Comparison of ENCODE assay signal across 8 cellular contexts in genomic region chr12:6370994-6371754, GRCh38. TPM values are rescaled to one million over a fixed set of nuclear protein-coding genes. Genes with fewer than 3 reads are reported as not detected.
DNase-seq lines count a peak whose midpoint lies in the region; ATAC-seq, FAIRE-seq and TF ChIP-seq lines count a peak whose summit lies in the region.

No MANE protein-coding gene starts in this region.

- no peaks in the 10 kb centered on the region for H3K9me3 ChIP-seq in HepG2 (ENCODE audit: low read length)

- H3K27me3 ChIP-seq in HepG2 (ENCODE audit: control insufficient read depth in 1 of 2, insufficient read depth in 2 of 2, low read length in 2 of 2) = peaks cover 0 to 21% of the 10 kb centered on the region in 2 experiments; a peak in 3 of 5 replicates

- no peaks in the 10 kb centered on the region for H4K20me1 ChIP-seq in HepG2 (ENCODE audit: insufficient read depth, low read length)

- POLR2A ChIA-PET in HepG2 (lab: Yijun Ruan, JAX) = interaction anchor here (1.2 to 7.5 kb wide), 19 partner anchors 8 to 241 kb away, joined by 3 to 278 read pairs (median 8); partner anchors contain the start of genes GAPDH, LTBR, PLEKHG6 and TAPBPL
- POLR2A ChIA-PET in GM10248 (lab: Yijun Ruan, JAX) = no interaction called here

- H3K4me2 ChIP-seq in HepG2 (ENCODE audit: low read depth, low read length) = peak overlapping the region; percentile 98

- TF ChIP-seq EP300 in HepG2 (IDR thresholded peaks at IDR 0.05; ENCODE audit: low read depth in 2 of 2, low read length in 2 of 2) (peak in 1 of 2 experiments; percentile 71; a peak in 2 of 4 replicates), HepG2 (CRISPR knock-in tag; IDR thresholded peaks at IDR 0.05; ENCODE audit: borderline replicate concordance) (peak; percentile 12; the same call in 1 of the 2 replicates)

- CTCF ChIA-PET in HepG2 (lab: Yijun Ruan, JAX; ENCODE audit: low intra/inter-chr PET ratio, low total read pairs) = interaction anchor here (1.2 to 1.8 kb wide), 2 partner anchors 36 to 48 kb away, joined by 3 to 4 read pairs; no protein-coding TSS in a partner anchor
- CTCF ChIA-PET in GM10248 (lab: Yijun Ruan, JAX) = interaction anchor here (0.8 to 1.0 kb wide), 2 partner anchors 11 to 32 kb away, joined by 3 read pairs; no protein-coding TSS in a partner anchor

- H3K4me1 ChIP-seq in HepG2 (ENCODE audit: insufficient read depth, low read length) = peaks cover 85% of the 10 kb centered on the region

- H3K36me3 ChIP-seq in HepG2 (replicated peaks in 1 of 2; ENCODE audit: control insufficient read depth in 1 of 2, insufficient read depth in 2 of 2, low read length in 2 of 2) = no peaks in the 10 kb centered on the region

- no peak for TF ChIP-seq RAD21 in HepG2 (CRISPR knock-in tag; IDR thresholded peaks at IDR 0.05)

- intact Hi-C loops in HepG2 (cut with micrococcal nuclease; ENCODE audit: unreplicated experiment) = no loop called here

- 5% methylated on average over 10 of the region's 15 CpGs for WGBS in HepG2 (ENCODE audit: low lambda C conversion rate)

- no peaks in the 10 kb centered on the region for H3K79me2 ChIP-seq in HepG2 (ENCODE audit: insufficient read depth, low read length)

- ATAC-seq in HepG2 = peak; percentile 86

- no TSS peak for BruUV-seq in HepG2 (replicated peaks; lab: Mats Ljungman, UMichigan)

- peak; percentile 96 for FAIRE-seq in HepG2 (lab: Jason Lieb, UNC)

- TF ChIP-seq CTCF in HepG2 (CRISPR knock-in tag; IDR thresholded peaks at IDR 0.05) = peak; percentile 51
- TF ChIP-seq CTCF in GM10248 (IDR thresholded peaks at IDR 0.05; ENCODE audit: control extremely low read depth, extremely low read depth, low read depth, missing control alignments) = no peak

- peak; percentile 72 to 85 for TF ChIP-seq POLR2A in HepG2 (IDR thresholded peaks at IDR 0.05; ENCODE audit: insufficient read depth in 1 of 2, low read depth in 2 of 2, low read length in 2 of 2)

- H2AFZ ChIP-seq in HepG2 (ENCODE audit: low read length) = no peak overlapping the region

- peak overlapping the region; percentile 82 for H3K9ac ChIP-seq in HepG2 (ENCODE audit: insufficient read depth, low read depth, low read length)

- peak overlapping the region in 2 of 3 experiments; percentile 31 to 73; a peak in 4 of 6 replicates for H3K4me3 ChIP-seq in HepG2 (replicated peaks in 1 of 3; ENCODE audit: insufficient read depth in 1 of 3, low read depth in 2 of 3, low read length in 3 of 3)

- in situ Hi-C loops in HepG2 (cut with HindIII; ENCODE audit: extremely low pct_ligation_motif_present, low pct_unique_long_range_greater_than_20kb) = loop anchor here (5.0 kb wide), 1 partner anchor 34 kb away; no protein-coding TSS in a partner anchor

- peak; percentile 99 for DNase-seq in DMS53 treated with DMSO at 0.1 percent for 48 hours (lab: John Stamatoyannopoulos, UW; ENCODE audit: unreplicated experiment)
- peak; percentile 95 for DNase-seq in NCI-H2029 (lab: John Stamatoyannopoulos, UW)
- peak; percentile 92 for DNase-seq in astrocyte of the hippocampus (ENCODE audit: low read depth, low spot score)
- peak; percentile 97 for DNase-seq in HepG2 (ENCODE audit: low spot score)
- DNase-seq in GOT3 (lab: John Stamatoyannopoulos, UW) = no peak
- DNase-seq in NCI-H1694 (lab: John Stamatoyannopoulos, UW) = no peak
- no peak for DNase-seq in NCI-H524 treated with DMSO at 0.1 percent for 48 hours (lab: John Stamatoyannopoulos, UW)
- DNase-seq in GM10248 (ENCODE audit: extremely low spot score) = no peak

- H3K27ac ChIP-seq in HepG2 (ENCODE audit: extremely low read length, insufficient read depth, low read length) = peak overlapping the region; percentile 96

RNA-seq across cellular contexts. Expression of gene SCNN1A, which starts 4.2 kb away (rescaled TPM):
- total RNA-seq in HepG2 (2016; rRNA removed; fragmentation: Illumina TruSeq; extraction: Trizol) = 0.63 and 1.5 TPM in 2 replicates
- 0.71 and 1.2 TPM in 2 replicates for total RNA-seq in HepG2 (2016; cell fraction: cytosol; rRNA removed; fragmentation: Illumina TruSeq; extraction: Trizol; ENCODE audit: low read depth)
- 0.71 and 1.6 TPM in 2 replicates for total RNA-seq in HepG2 (2016; cell fraction: insoluble cytoplasmic fraction; rRNA removed; fragmentation: Illumina TruSeq; extraction: Trizol)
- total RNA-seq in HepG2 (2016; cell fraction: membrane; rRNA removed; fragmentation: Illumina TruSeq; extraction: Trizol) = 0.72 and 0.87 TPM in 2 replicates
- total RNA-seq in HepG2 (2016; cell fraction: nucleus; rRNA removed; fragmentation: Illumina TruSeq; extraction: Trizol) = 1.8 and 5.0 TPM in 2 replicates
- polyA plus RNA-seq in HepG2 (2011; rRNA removed) = 14.6 and 32.8 TPM in 2 replicates
- 6.1 and 12.5 TPM in 2 replicates for polyA plus RNA-seq in HepG2 (2011; cell fraction: cytosol; rRNA removed)
- polyA plus RNA-seq in HepG2 (2011; cell fraction: nucleus; rRNA removed) = 24.9 and 39.4 TPM in 2 replicates
- 17.5 and 19.3 TPM in 2 replicates for polyA plus RNA-seq in HepG2 (2012)
- 0.22 and 0.41 TPM in 2 replicates for polyA plus RNA-seq in HepG2 (2016; cell fraction: cytosol; fragmentation: Illumina TruSeq; extraction: Trizol; ENCODE audit: low read depth)
- 1.0 and 1.6 TPM in 2 replicates for polyA plus RNA-seq in HepG2 (2016; cell fraction: insoluble cytoplasmic fraction; fragmentation: Illumina TruSeq; extraction: Trizol; ENCODE audit: low read depth)
- polyA plus RNA-seq in HepG2 (2016; cell fraction: membrane; fragmentation: Illumina TruSeq; extraction: Trizol; ENCODE audit: low read depth) = 0.66 and 1.1 TPM in 2 replicates
- 4.0 and 5.1 TPM in 2 replicates for polyA plus RNA-seq in HepG2 (2016; cell fraction: nucleus; fragmentation: Illumina TruSeq; extraction: Trizol; ENCODE audit: insufficient read depth, low read depth)
- 9.5 and 30.0 TPM in 2 replicates for polyA minus RNA-seq in HepG2 (2011; rRNA and poly(A)+ RNA removed; ENCODE audit: low replicate concordance)
- polyA minus RNA-seq in HepG2 (2011; cell fraction: cytosol; rRNA and poly(A)+ RNA removed) = 5.9 and 14.3 TPM in 2 replicates
- 10.9 and 24.2 TPM in 2 replicates for polyA minus RNA-seq in HepG2 (2011; cell fraction: nucleus; rRNA and poly(A)+ RNA removed)

RNA-seq across cellular contexts. Expression of gene LTBR, which starts 12.8 kb away (rescaled TPM):
- 12.1 and 34.8 TPM in 2 replicates for total RNA-seq in HepG2 (2016; rRNA removed; fragmentation: Illumina TruSeq; extraction: Trizol)
- total RNA-seq in HepG2 (2016; cell fraction: cytosol; rRNA removed; fragmentation: Illumina TruSeq; extraction: Trizol; ENCODE audit: low read depth) = 24.4 and 24.5 TPM in 2 replicates
- 11.6 and 40.0 TPM in 2 replicates for total RNA-seq in HepG2 (2016; cell fraction: insoluble cytoplasmic fraction; rRNA removed; fragmentation: Illumina TruSeq; extraction: Trizol)
- 34.7 and 35.3 TPM in 2 replicates for total RNA-seq in HepG2 (2016; cell fraction: membrane; rRNA removed; fragmentation: Illumina TruSeq; extraction: Trizol)
- total RNA-seq in HepG2 (2016; cell fraction: nucleus; rRNA removed; fragmentation: Illumina TruSeq; extraction: Trizol) = 39.7 and 43.6 TPM in 2 replicates
- 31.4 and 39.0 TPM in 2 replicates for polyA plus RNA-seq in HepG2 (2011; rRNA removed)
- 23.7 and 29.3 TPM in 2 replicates for polyA plus RNA-seq in HepG2 (2011; cell fraction: cytosol; rRNA removed)
- 82.9 and 92.1 TPM in 2 replicates for polyA plus RNA-seq in HepG2 (2011; cell fraction: nucleus; rRNA removed)
- 25.8 and 37.8 TPM in 2 replicates for polyA plus RNA-seq in HepG2 (2012)
- 19.3 and 21.0 TPM in 2 replicates for polyA plus RNA-seq in HepG2 (2016; cell fraction: cytosol; fragmentation: Illumina TruSeq; extraction: Trizol; ENCODE audit: low read depth)
- polyA plus RNA-seq in HepG2 (2016; cell fraction: insoluble cytoplasmic fraction; fragmentation: Illumina TruSeq; extraction: Trizol; ENCODE audit: low read depth) = 16.0 and 16.4 TPM in 2 replicates
- polyA plus RNA-seq in HepG2 (2016; cell fraction: membrane; fragmentation: Illumina TruSeq; extraction: Trizol; ENCODE audit: low read depth) = 27.4 and 28.3 TPM in 2 replicates
- 117 and 123 TPM in 2 replicates for polyA plus RNA-seq in HepG2 (2016; cell fraction: nucleus; fragmentation: Illumina TruSeq; extraction: Trizol; ENCODE audit: insufficient read depth, low read depth)
- 16.2 and 29.7 TPM in 2 replicates for polyA minus RNA-seq in HepG2 (2011; rRNA and poly(A)+ RNA removed; ENCODE audit: low replicate concordance)
- polyA minus RNA-seq in HepG2 (2011; cell fraction: cytosol; rRNA and poly(A)+ RNA removed) = 11.5 and 14.0 TPM in 2 replicates
- 22.4 and 34.2 TPM in 2 replicates for polyA minus RNA-seq in HepG2 (2011; cell fraction: nucleus; rRNA and poly(A)+ RNA removed)

RNA-seq across cellular contexts. Expression of gene TNFRSF1A, which starts 29.3 kb away (rescaled TPM):
- 21.9 and 41.5 TPM in 2 replicates for total RNA-seq in HepG2 (2016; rRNA removed; fragmentation: Illumina TruSeq; extraction: Trizol)
- total RNA-seq in HepG2 (2016; cell fraction: cytosol; rRNA removed; fragmentation: Illumina TruSeq; extraction: Trizol; ENCODE audit: low read depth) = 16.3 and 18.0 TPM in 2 replicates
- 28.8 and 36.5 TPM in 2 replicates for total RNA-seq in HepG2 (2016; cell fraction: insoluble cytoplasmic fraction; rRNA removed; fragmentation: Illumina TruSeq; extraction: Trizol)
- total RNA-seq in HepG2 (2016; cell fraction: membrane; rRNA removed; fragmentation: Illumina TruSeq; extraction: Trizol) = 19.8 and 22.3 TPM in 2 replicates
- 36.8 and 40.7 TPM in 2 replicates for total RNA-seq in HepG2 (2016; cell fraction: nucleus; rRNA removed; fragmentation: Illumina TruSeq; extraction: Trizol)
- polyA plus RNA-seq in HepG2 (2011; rRNA removed) = 41.4 and 61.2 TPM in 2 replicates
- 53.0 and 53.4 TPM in 2 replicates for polyA plus RNA-seq in HepG2 (2011; cell fraction: cytosol; rRNA removed)
- polyA plus RNA-seq in HepG2 (2011; cell fraction: nucleus; rRNA removed) = 67.2 and 67.4 TPM in 2 replicates
- 40.9 and 56.2 TPM in 2 replicates for polyA plus RNA-seq in HepG2 (2012)
- polyA plus RNA-seq in HepG2 (2016; cell fraction: cytosol; fragmentation: Illumina TruSeq; extraction: Trizol; ENCODE audit: low read depth) = 5.2 and 6.8 TPM in 2 replicates
- 31.8 and 38.4 TPM in 2 replicates for polyA plus RNA-seq in HepG2 (2016; cell fraction: insoluble cytoplasmic fraction; fragmentation: Illumina TruSeq; extraction: Trizol; ENCODE audit: low read depth)
- polyA plus RNA-seq in HepG2 (2016; cell fraction: membrane; fragmentation: Illumina TruSeq; extraction: Trizol; ENCODE audit: low read depth) = 14.3 and 15.5 TPM in 2 replicates
- 75.7 and 99.5 TPM in 2 replicates for polyA plus RNA-seq in HepG2 (2016; cell fraction: nucleus; fragmentation: Illumina TruSeq; extraction: Trizol; ENCODE audit: insufficient read depth, low read depth)
- 88.8 and 131 TPM in 2 replicates for polyA minus RNA-seq in HepG2 (2011; rRNA and poly(A)+ RNA removed; ENCODE audit: low replicate concordance)
- polyA minus RNA-seq in HepG2 (2011; cell fraction: cytosol; rRNA and poly(A)+ RNA removed) = 52.9 and 68.3 TPM in 2 replicates
- 54.3 and 80.4 TPM in 2 replicates for polyA minus RNA-seq in HepG2 (2011; cell fraction: nucleus; rRNA and poly(A)+ RNA removed)

Comparison
In these comparisons a context has a peak if more than half of its experiments do, and no peak if none do; other contexts are left out.
1. DNase-seq: peak in DMS53 treated with DMSO at 0.1 percent for 48 hours (single experiment), NCI-H2029 (single experiment), astrocyte of the hippocampus (single experiment) and HepG2 (single experiment); none in GOT3 (single experiment), NCI-H1694 (single experiment), NCI-H524 treated with DMSO at 0.1 percent for 48 hours (single experiment) and GM10248 (single experiment).